In the genomic region with DNA sequence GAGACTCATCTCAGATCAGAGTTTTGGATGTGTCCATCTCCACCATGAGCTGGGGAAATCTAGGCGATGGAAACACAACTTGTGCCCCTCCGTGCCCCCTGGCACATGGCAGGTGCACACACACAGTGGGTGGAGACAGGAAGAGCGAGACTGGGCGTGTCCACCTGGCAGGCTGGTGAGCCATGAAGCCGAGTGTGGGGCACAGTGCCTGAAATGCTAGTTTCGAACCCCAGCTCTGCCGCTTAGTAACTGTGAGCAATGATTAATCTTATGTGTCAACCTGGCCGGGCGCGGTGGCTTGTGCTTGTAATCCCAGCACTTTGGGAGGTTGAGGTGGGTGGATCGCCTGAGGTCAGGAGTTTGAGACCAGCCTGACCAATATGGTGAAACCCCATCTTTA, we compare ENCODE assay signal across 22 cellular contexts.
"Had no signal": no experiment of that assay in that cellular context is flagged by ENCODE, and none has a peak within 500 bp of the region (broad histone marks: within the 10 kb centered on the region; RNA-seq: fewer than 3 reads in every experiment).

No MANE protein-coding gene starts in this region.

- H3K27ac Mint-ChIP-seq: activated naive CD8-positive, alpha-beta T cell treated with anti-CD3 and anti-CD28 coated beads for 36 hours; T-helper 1 cell treated with Interleukin-12 subunit alpha and Interleukin-12 subunit beta and Interleukin-4 antibody, amounts not matched to agents 30 μg/mL and 1 μg/mL, for 36 hours; WTC11 had no signal

- H3K27me3 ChIP-seq: testis, uterus had no signal

- H3K27ac ChIP-seq: esophagus muscularis mucosa, testis, uterus had no signal

- H3K4me1 Mint-ChIP-seq: WTC11 had no signal

- DNase-seq: activated CD4-positive, alpha-beta T cell treated with anti-CD3 and anti-CD28 coated beads for 4 hours; activated CD4-positive, alpha-beta T cell treated with anti-CD3 and anti-CD28 coated beads, Interleukin-2, amount 50 U/mL, for 48 hours; activated CD8-positive, alpha-beta memory T cell treated with anti-CD3 and anti-CD28 coated beads, Interleukin-2, amount 50 U/mL, for 48 hours; activated naive CD4-positive, alpha-beta T cell treated with Interleukin-2 at 50 U/mL for 16 hours; activated naive CD8-positive, alpha-beta T cell treated with anti-CD3 and anti-CD28 coated beads for 36 hours; activated T-cell treated with anti-CD3 and anti-CD28 coated beads, Interleukin-2, amount 50 U/mL, for 4 hours; central memory CD4-positive, alpha-beta T cell; effector memory CD8-positive, alpha-beta T cell; glutamatergic neuron; hippocampal formation; mesenchymal stem cell; naive thymus-derived CD4-positive, alpha-beta T cell; spleen; stimulated activated CD4-positive, alpha-beta T cell treated with anti-CD3 and anti-CD28 coated beads, Interleukin-4, amount 100 ng/mL, for 24 hours; T1000; testis; trophoblast cell; uterus had no signal

- H3K4me1 ChIP-seq: uterus had no signal

- H3K36me3 ChIP-seq: esophagus muscularis mucosa, spleen, uterus had no signal

- H3K4me3 ChIP-seq: esophagus muscularis mucosa, testis, uterus had no signal

- H3K9me3 ChIP-seq: testis had no signal

- H3K4me3 Mint-ChIP-seq: activated naive CD8-positive, alpha-beta T cell treated with anti-CD3 and anti-CD28 coated beads for 36 hours; activated T-cell treated with anti-CD3 and anti-CD28 coated beads, Interleukin-2, amount 50 U/mL, for 4 hours; naive thymus-derived CD4-positive, alpha-beta T cell; neural crest cell; T-helper 1 cell treated with Interleukin-12 subunit alpha and Interleukin-12 subunit beta and Interleukin-4 antibody, amounts not matched to agents 30 μg/mL and 1 μg/mL, for 36 hours; WTC11 had no signal

- H3K36me3 Mint-ChIP-seq: activated naive CD8-positive, alpha-beta T cell treated with anti-CD3 and anti-CD28 coated beads for 36 hours had no signal
